9 cellular contexts compared by ENCODE assay signal in the genomic region with DNA sequence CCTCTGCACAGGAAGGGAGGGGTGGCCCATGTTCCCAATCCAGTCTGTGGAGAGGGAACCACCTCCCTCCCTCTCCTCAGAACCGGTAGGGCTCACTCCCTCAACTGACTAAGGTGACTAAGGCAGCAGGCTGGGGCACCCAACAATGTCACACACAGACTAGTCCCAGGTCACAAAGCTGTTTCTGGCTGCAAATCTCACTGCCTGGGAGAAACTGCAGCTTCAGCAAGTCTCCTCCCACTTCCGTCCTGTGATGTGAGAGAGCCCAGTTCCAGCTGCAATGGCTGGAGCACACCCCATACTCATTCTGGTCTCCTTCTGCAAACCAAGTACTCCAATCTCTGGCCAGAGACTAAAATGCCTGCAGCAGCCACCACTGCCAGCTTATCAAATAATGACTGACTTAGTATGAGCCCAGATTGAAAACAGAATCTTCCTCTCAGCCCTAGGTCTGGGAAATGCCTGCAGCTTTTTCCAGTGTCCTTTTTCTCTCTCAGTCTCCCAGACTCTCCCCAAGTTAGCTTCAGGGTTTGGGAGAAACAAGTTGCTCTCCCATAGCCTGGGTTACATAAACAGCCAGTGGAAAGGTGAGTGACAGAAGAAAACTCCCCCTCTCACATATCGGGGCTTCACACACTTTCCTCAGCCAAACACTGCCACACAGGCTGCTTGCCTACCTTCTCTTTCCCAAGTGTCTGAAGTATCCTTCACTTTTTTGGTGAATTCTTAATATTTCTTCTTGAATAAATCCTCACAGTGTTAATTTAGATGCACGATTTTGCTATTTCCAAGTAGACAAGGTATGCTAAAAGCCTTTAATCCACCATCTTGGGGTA.
DNase-seq lines count a peak whose midpoint lies in the region; ATAC-seq and TF ChIP-seq lines count a peak whose summit lies in the region.
"Had no signal": no experiment of that assay in that cellular context is flagged by ENCODE, and none has a peak within 500 bp of the region (broad histone marks: within the 10 kb centered on the region; RNA-seq: fewer than 3 reads in every experiment).

No MANE protein-coding gene starts in this region.

- H3K9me3 ChIP-seq in BE2C, result no peaks in the 10 kb centered on the region
- H3K9me3 ChIP-seq in naive thymus-derived CD4-positive, alpha-beta T cell (ENCODE audit: control insufficient read depth in 2 of 3, low read length in 3 of 3), result no peaks in the 10 kb centered on the region
- H3K9me3 ChIP-seq: tibial nerve had no signal

- no peak overlapping the region for H3K27ac ChIP-seq in naive thymus-derived CD4-positive, alpha-beta T cell (ENCODE audit: low read depth, low read length)

- H3K4me3 ChIP-seq in BE2C (ENCODE audit: low read depth, low read length), result peak overlapping the region; percentile 31
- H3K4me3 ChIP-seq in naive thymus-derived CD4-positive, alpha-beta T cell (ENCODE audit: low read length), result no peak overlapping the region
- H3K4me3 ChIP-seq: tibial nerve had no signal

- POLR2A ChIA-PET in naive thymus-derived CD4-positive, alpha-beta T cell (lab: Charles Lee), result no interaction called here

- peaks cover 5% of the 10 kb centered on the region for H3K36me3 Mint-ChIP-seq in dendritic cell treated with granulocyte-macrophage colony-stimulating factor and Interleukin-4, amounts not matched to agents 40 ng/mL and 50 ng/mL, for 4 days (ENCODE audit: low read depth)
- peaks cover 0 to 3% (median 0%) of the 10 kb centered on the region in 5 donors for H3K36me3 Mint-ChIP-seq in naive thymus-derived CD4-positive, alpha-beta T cell

- intact Hi-C loops in dendritic cell treated with granulocyte-macrophage colony-stimulating factor and Interleukin-4, amounts not matched to agents 40 ng/mL and 50 ng/mL, for 4 days (cut with micrococcal nuclease), result no loop called here
- intact Hi-C loops in naive thymus-derived CD4-positive, alpha-beta T cell (cut with micrococcal nuclease), result no loop called here
- intact Hi-C loops in posterior vena cava (cut with DNase I), result no loop called here

- H3K4me3 Mint-ChIP-seq in dendritic cell treated with granulocyte-macrophage colony-stimulating factor and Interleukin-4, amounts not matched to agents 40 ng/mL and 50 ng/mL, for 4 days, result peak overlapping the region; percentile 9
- peak overlapping the region in 7 of 10 donors; percentile 8 to 58 (median 33) for H3K4me3 Mint-ChIP-seq in naive thymus-derived CD4-positive, alpha-beta T cell

- H3K36me3 ChIP-seq in BE2C, result no peaks in the 10 kb centered on the region
- no peaks in the 10 kb centered on the region for H3K36me3 ChIP-seq in naive thymus-derived CD4-positive, alpha-beta T cell (ENCODE audit: control insufficient read depth in 2 of 3, insufficient read depth in 3 of 3, low read length in 3 of 3)
- H3K36me3 ChIP-seq: tibial nerve had no signal

- H3K4me1 Mint-ChIP-seq in dendritic cell treated with granulocyte-macrophage colony-stimulating factor and Interleukin-4, amounts not matched to agents 40 ng/mL and 50 ng/mL, for 4 days (ENCODE audit: low read depth), result peaks cover 41% of the 10 kb centered on the region
- H3K4me1 Mint-ChIP-seq in naive thymus-derived CD4-positive, alpha-beta T cell, result peaks cover 11 to 36% (median 31%) of the 10 kb centered on the region in 7 donors

- peak overlapping the region; percentile 84 for H3K27ac Mint-ChIP-seq in dendritic cell treated with granulocyte-macrophage colony-stimulating factor and Interleukin-4, amounts not matched to agents 40 ng/mL and 50 ng/mL, for 4 days
- peak overlapping the region in 5 of 9 donors; percentile 20 to 71 (median 23) for H3K27ac Mint-ChIP-seq in naive thymus-derived CD4-positive, alpha-beta T cell

- H3K27me3 ChIP-seq in BE2C, result peaks cover 6% of the 10 kb centered on the region; the same call in 1 of the 2 replicates
- no peaks in the 10 kb centered on the region for H3K27me3 ChIP-seq in naive thymus-derived CD4-positive, alpha-beta T cell (ENCODE audit: control insufficient read depth in 2 of 2, insufficient read depth in 2 of 2, low read length in 2 of 2)
- H3K27me3 ChIP-seq: tibial nerve had no signal

- TF ChIP-seq CTCF in BE2C (IDR thresholded peaks at IDR 0.05; ENCODE audit: low read depth, low read length), result no peak

- peak; percentile 88 for ATAC-seq in GM18907 (IDR thresholded peaks at IDR 0.05; ENCODE audit: unreplicated experiment)
- ATAC-seq in HG03060 (IDR thresholded peaks at IDR 0.05; ENCODE audit: low read depth, unreplicated experiment), result peak; percentile 87
- peak; percentile 69 for ATAC-seq in naive thymus-derived CD4-positive, alpha-beta T cell

- no peaks in the 10 kb centered on the region; the same call in 1 of the 2 replicates for H3K4me1 ChIP-seq in BE2C
- H3K4me1 ChIP-seq in naive thymus-derived CD4-positive, alpha-beta T cell (ENCODE audit: control insufficient read depth in 2 of 2, insufficient read depth in 2 of 2, low read length in 2 of 2), result peaks cover 9 to 12% of the 10 kb centered on the region in 2 donors

- H3K27me3 Mint-ChIP-seq in dendritic cell treated with granulocyte-macrophage colony-stimulating factor and Interleukin-4, amounts not matched to agents 40 ng/mL and 50 ng/mL, for 4 days, result no peaks in the 10 kb centered on the region
- peaks cover 0 to under 1% (median 0%) of the 10 kb centered on the region in 5 donors for H3K27me3 Mint-ChIP-seq in naive thymus-derived CD4-positive, alpha-beta T cell

- H3K9me3 Mint-ChIP-seq in dendritic cell treated with granulocyte-macrophage colony-stimulating factor and Interleukin-4, amounts not matched to agents 40 ng/mL and 50 ng/mL, for 4 days, result peaks cover 17% of the 10 kb centered on the region
- H3K9me3 Mint-ChIP-seq in naive thymus-derived CD4-positive, alpha-beta T cell, result peaks cover 0 to 11% (median 2%) of the 10 kb centered on the region in 11 donors

- peak; percentile 22 for DNase-seq in BE2C
- peak; percentile 11 for DNase-seq in RKO (ENCODE audit: low spot score)
- peak in 7 of 9 donors; percentile 9 to 31 (median 21) for DNase-seq in naive thymus-derived CD4-positive, alpha-beta T cell
- no peak for DNase-seq in DMS79 treated with DMSO at 0.1 percent for 48 hours (lab: John Stamatoyannopoulos, UW)
- no peak for DNase-seq in posterior vena cava (ENCODE audit: low spot score)

- CTCF ChIA-PET in naive thymus-derived CD4-positive, alpha-beta T cell (lab: Charles Lee), result no interaction called here

Comparison
In these comparisons a context has a peak if more than half of its experiments do, and no peak if none do; other contexts are left out.
1. DNase-seq: peak in BE2C (single experiment), RKO (single experiment) and naive thymus-derived CD4-positive, alpha-beta T cell (7 of 9); none in DMS79 treated with DMSO at 0.1 percent for 48 hours (single experiment) and posterior vena cava (single experiment).
2. Peak in every context shown above with its lines, with median percentiles within 50 percentile points of each other: ATAC-seq.